1 cellular context compared by ENCODE assay signal in the genomic region with DNA sequence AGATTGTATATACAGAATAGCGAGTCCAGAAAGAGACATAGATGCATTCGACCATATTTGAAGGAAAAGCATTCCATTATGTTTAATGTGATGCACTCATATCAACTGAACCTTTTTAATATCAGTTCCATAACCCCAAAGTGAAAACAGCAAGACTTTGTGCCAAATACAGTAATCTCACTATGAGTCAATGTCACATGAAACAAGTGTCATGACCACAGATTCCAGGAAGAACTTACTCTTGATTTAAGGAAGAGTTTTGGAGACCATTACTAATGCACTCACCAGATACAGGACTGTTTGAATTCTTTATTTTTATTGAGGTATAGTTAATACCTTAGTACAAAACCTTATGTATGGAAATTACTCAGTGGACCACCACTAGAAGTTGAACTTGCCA.
TF ChIP-seq lines count a peak whose summit lies in the region.

No MANE protein-coding gene starts in this region.

TF ChIP-seq in K562, 482 proteins besides CTCF, POLR2A, EP300 and RAD21 (continued from another document):
- TF ChIP-seq, protein P1, sequence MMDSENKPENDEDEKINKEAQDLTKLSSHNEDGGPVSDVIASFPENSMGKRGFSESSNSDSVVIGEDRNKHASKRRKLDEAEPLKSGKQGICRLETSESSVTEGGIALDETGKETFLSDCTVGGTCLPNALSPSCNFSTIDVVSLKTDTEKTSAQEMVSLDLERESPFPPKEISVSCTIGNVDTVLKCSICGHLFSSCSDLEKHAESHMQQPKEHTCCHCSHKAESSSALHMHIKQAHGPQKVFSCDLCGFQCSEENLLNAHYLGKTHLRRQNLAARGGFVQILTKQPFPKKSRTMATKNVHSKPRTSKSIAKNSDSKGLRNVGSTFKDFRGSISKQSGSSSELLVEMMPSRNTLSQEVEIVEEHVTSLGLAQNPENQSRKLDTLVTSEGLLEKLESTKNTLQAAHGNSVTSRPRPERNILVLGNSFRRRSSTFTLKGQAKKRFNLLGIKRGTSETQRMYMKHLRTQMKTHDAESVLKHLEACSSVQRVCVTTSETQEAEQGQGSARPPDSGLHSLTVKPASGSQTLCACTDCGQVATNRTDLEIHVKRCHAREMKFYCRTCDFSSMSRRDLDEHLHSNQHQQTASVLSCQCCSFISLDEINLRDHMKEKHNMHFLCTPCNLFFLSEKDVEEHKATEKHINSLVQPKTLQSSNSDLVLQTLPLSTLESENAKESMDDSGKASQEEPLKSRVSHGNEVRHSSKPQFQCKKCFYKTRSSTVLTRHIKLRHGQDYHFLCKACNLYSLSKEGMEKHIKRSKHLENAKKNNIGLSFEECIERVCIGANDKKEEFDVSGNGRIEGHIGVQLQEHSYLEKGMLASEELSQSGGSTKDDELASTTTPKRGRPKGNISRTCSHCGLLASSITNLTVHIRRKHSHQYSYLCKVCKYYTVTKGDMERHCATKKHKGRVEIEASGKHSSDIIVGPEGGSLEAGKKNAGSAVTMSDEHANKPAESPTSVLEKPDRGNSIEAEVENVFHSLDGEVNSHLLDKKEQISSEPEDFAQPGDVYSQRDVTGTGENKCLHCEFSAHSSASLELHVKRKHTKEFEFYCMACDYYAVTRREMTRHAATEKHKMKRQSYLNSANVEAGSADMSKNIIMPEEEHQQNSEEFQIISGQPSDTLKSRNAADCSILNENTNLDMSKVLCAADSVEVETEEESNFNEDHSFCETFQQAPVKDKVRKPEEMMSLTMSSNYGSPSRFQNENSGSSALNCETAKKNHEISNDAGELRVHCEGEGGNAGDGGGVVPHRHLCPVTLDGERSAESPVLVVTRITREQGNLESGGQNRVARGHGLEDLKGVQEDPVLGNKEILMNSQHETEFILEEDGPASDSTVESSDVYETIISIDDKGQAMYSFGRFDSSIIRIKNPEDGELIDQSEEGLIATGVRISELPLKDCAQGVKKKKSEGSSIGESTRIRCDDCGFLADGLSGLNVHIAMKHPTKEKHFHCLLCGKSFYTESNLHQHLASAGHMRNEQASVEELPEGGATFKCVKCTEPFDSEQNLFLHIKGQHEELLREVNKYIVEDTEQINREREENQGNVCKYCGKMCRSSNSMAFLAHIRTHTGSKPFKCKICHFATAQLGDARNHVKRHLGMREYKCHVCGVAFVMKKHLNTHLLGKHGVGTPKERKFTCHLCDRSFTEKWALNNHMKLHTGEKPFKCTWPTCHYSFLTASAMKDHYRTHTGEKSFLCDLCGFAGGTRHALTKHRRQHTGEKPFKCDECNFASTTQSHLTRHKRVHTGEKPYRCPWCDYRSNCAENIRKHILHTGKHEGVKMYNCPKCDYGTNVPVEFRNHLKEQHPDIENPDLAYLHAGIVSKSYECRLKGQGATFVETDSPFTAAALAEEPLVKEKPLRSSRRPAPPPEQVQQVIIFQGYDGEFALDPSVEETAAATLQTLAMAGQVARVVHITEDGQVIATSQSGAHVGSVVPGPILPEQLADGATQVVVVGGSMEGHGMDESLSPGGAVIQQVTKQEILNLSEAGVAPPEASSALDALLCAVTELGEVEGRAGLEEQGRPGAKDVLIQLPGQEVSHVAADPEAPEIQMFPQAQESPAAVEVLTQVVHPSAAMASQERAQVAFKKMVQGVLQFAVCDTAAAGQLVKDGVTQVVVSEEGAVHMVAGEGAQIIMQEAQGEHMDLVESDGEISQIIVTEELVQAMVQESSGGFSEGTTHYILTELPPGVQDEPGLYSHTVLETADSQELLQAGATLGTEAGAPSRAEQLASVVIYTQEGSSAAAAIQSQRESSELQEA (IDR thresholded peaks at IDR 0.05; ENCODE audit: low read depth) = no peak
